In the genomic region with DNA sequence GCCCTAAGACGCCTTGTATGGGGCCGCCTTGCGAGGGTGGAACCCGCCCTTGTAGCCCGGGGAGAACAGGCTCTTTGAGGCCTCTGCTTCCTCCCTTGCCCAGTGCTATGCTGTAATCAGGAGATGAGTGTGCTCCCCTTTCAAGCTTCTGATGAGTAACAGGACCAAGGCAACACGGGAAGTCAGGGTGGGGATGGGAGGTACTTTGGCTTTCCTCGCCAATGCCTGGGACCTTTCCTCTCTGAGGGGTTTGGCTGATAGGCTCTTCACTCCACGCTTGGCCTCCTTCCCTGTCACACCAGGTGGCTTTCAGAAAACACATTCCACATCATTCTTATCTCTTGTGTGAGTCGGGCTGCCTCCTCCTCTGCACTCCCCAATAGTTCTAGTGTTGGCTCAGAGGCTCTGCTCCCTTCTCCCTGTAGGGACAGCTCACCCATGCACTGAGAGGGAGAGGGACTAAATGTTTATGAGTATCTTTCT, we compare ENCODE assay signal across 10 cellular contexts.
DNase-seq lines count a peak whose midpoint lies in the region; ATAC-seq, FAIRE-seq and TF ChIP-seq lines count a peak whose summit lies in the region.
"Had no signal": no experiment of that assay in that cellular context is flagged by ENCODE, and none has a peak within 500 bp of the region (broad histone marks: within the 10 kb centered on the region; RNA-seq: fewer than 3 reads in every experiment).

No MANE protein-coding gene starts in this region.

- no peak overlapping the region for H3K4me3 ChIP-seq in fibroblast of the aortic adventitia (ENCODE audit: low read depth, low read length)

- peaks cover 59% of the 10 kb centered on the region for H3K4me1 Mint-ChIP-seq in activated CD4-positive, alpha-beta T cell treated with anti-CD3 and anti-CD28 coated beads, Interleukin-2, amount 10 ng/mL, durations not matched to agents 24 days and 14 days
- H3K4me1 Mint-ChIP-seq in Calu3 (ENCODE audit: low read depth, unreplicated experiment) = no peaks in the 10 kb centered on the region

- no TSS peak for BruUV-seq in Calu3 (replicated peaks; lab: Mats Ljungman, UMichigan)

- H3K27me3 Mint-ChIP-seq in activated CD4-positive, alpha-beta T cell treated with anti-CD3 and anti-CD28 coated beads, Interleukin-2, amount 10 ng/mL, durations not matched to agents 24 days and 14 days = no peaks in the 10 kb centered on the region
- H3K27me3 Mint-ChIP-seq in Calu3 (ENCODE audit: unreplicated experiment) = peaks cover 10% of the 10 kb centered on the region
- H3K27me3 Mint-ChIP-seq: central memory CD8-positive, alpha-beta T cell had no signal

- peak; percentile 9 for FAIRE-seq in HTR-8/SVneo (lab: Jason Lieb, UNC)

- ATAC-seq in HG03565 (IDR thresholded peaks at IDR 0.05; ENCODE audit: unreplicated experiment) (no peak), GM19035 (IDR thresholded peaks at IDR 0.05; ENCODE audit: unreplicated experiment) (no peak)

- H3K36me3 Mint-ChIP-seq in activated CD4-positive, alpha-beta T cell treated with anti-CD3 and anti-CD28 coated beads, Interleukin-2, amount 10 ng/mL, durations not matched to agents 24 days and 14 days (ENCODE audit: low read depth) = peaks cover 2% of the 10 kb centered on the region
- no peaks in the 10 kb centered on the region for H3K36me3 Mint-ChIP-seq in Calu3 (ENCODE audit: insufficient read depth, unreplicated experiment)

- intact Hi-C loops in activated CD4-positive, alpha-beta T cell treated with anti-CD3 and anti-CD28 coated beads, Interleukin-2, amount 10 ng/mL, durations not matched to agents 24 days and 14 days (cut with micrococcal nuclease) = no loop called here
- intact Hi-C loops in Calu3 (cut with micrococcal nuclease; ENCODE audit: unreplicated experiment) = no loop called here

- TF ChIP-seq CTCF in fibroblast of the aortic adventitia (IDR thresholded peaks at IDR 0.05; ENCODE audit: insufficient read depth, low read length) (peak; percentile 15), Calu3 (IDR thresholded peaks at IDR 0.05; ENCODE audit: unreplicated experiment) (no peak)

- H3K27ac Mint-ChIP-seq in activated CD4-positive, alpha-beta T cell treated with anti-CD3 and anti-CD28 coated beads, Interleukin-2, amount 10 ng/mL, durations not matched to agents 24 days and 14 days = peak overlapping the region; percentile 73
- H3K27ac Mint-ChIP-seq in Calu3 (ENCODE audit: unreplicated experiment) = no peak overlapping the region

- H3K4me3 Mint-ChIP-seq in activated CD4-positive, alpha-beta T cell treated with anti-CD3 and anti-CD28 coated beads, Interleukin-2, amount 10 ng/mL, durations not matched to agents 24 days and 14 days = no peak overlapping the region
- no peak overlapping the region for H3K4me3 Mint-ChIP-seq in Calu3 (ENCODE audit: low read depth, unreplicated experiment)
- H3K4me3 Mint-ChIP-seq: central memory CD8-positive, alpha-beta T cell had no signal

- H3K9me3 Mint-ChIP-seq in activated CD4-positive, alpha-beta T cell treated with anti-CD3 and anti-CD28 coated beads, Interleukin-2, amount 10 ng/mL, durations not matched to agents 24 days and 14 days = peaks cover 11% of the 10 kb centered on the region
- no peaks in the 10 kb centered on the region for H3K9me3 Mint-ChIP-seq in Calu3 (ENCODE audit: low read depth, unreplicated experiment)
- H3K9me3 Mint-ChIP-seq: central memory CD8-positive, alpha-beta T cell had no signal

- CTCF ChIA-PET in Calu3 (lab: Charles Lee) = no interaction called here

- DNase-seq in HTR-8/SVneo (ENCODE audit: insufficient read length, low spot score) (peak; percentile 49), fibroblast of the aortic adventitia (ENCODE audit: low read depth) (peak; percentile 93), NCI-H2081 treated with DMSO at 0.1 percent for 48 hours (lab: John Stamatoyannopoulos, UW) (no peak), Calu3 (no peak)
- DNase-seq in activated CD4-positive, alpha-beta T cell treated with anti-CD3 and anti-CD28 coated beads, Interleukin-2, amount 10 ng/mL, durations not matched to agents 24 days and 14 days = peak; percentile 69
- DNase-seq in stimulated activated CD4-positive, alpha-beta T cell treated with anti-CD3 and anti-CD28 coated beads, Interleukin-2, amount 100 ng/mL, for 24 hours = peak; percentile 45 to 54
- DNase-seq: NCI-H2081 had no signal

Comparison
In these comparisons a context has a peak if more than half of its experiments do, and no peak if none do; other contexts are left out.
1. DNase-seq: peak in HTR-8/SVneo (single experiment), activated CD4-positive, alpha-beta T cell treated with anti-CD3 and anti-CD28 coated beads, Interleukin-2, amount 10 ng/mL, durations not matched to agents 24 days and 14 days (single experiment), fibroblast of the aortic adventitia (single experiment) and stimulated activated CD4-positive, alpha-beta T cell treated with anti-CD3 and anti-CD28 coated beads, Interleukin-2, amount 100 ng/mL, for 24 hours (2 of 2); none in NCI-H2081 treated with DMSO at 0.1 percent for 48 hours (single experiment) and Calu3 (single experiment).